ENCODE assay signal across 2 cellular contexts in the genomic region with DNA sequence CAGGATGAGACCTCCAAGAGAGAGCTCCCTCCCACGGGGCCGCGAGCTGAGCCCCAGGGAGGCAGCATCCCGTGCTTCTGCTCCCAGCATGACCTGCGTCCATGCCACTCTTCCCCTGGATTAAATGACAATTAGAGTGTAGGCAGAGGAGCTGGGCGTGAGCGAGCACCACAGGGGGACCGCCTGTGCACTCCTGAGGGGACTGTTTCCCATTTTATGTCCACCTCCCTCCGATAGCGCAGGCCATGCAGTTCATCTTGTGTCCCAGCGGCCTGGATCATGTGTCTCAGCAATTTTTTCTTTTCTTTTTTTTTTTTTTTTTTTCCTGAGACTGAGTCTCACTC.
TF ChIP-seq lines count a peak whose summit lies in the region.

No MANE protein-coding gene starts in this region.

TF ChIP-seq in GM23338, 12 proteins besides CTCF, POLR2A, EP300 and RAD21:
- TF ChIP-seq POLR2AphosphoS5 (IDR thresholded peaks at IDR 0.05; ENCODE audit: low read depth) (no peak), ZNF331 (CRISPR knock-in tag; IDR thresholded peaks at IDR 0.05; ENCODE audit: low read depth) (no peak), EZH2 (IDR thresholded peaks at IDR 0.05; ENCODE audit: low read depth, unreplicated experiment) (no peak)
- TF ChIP-seq, protein P1, sequence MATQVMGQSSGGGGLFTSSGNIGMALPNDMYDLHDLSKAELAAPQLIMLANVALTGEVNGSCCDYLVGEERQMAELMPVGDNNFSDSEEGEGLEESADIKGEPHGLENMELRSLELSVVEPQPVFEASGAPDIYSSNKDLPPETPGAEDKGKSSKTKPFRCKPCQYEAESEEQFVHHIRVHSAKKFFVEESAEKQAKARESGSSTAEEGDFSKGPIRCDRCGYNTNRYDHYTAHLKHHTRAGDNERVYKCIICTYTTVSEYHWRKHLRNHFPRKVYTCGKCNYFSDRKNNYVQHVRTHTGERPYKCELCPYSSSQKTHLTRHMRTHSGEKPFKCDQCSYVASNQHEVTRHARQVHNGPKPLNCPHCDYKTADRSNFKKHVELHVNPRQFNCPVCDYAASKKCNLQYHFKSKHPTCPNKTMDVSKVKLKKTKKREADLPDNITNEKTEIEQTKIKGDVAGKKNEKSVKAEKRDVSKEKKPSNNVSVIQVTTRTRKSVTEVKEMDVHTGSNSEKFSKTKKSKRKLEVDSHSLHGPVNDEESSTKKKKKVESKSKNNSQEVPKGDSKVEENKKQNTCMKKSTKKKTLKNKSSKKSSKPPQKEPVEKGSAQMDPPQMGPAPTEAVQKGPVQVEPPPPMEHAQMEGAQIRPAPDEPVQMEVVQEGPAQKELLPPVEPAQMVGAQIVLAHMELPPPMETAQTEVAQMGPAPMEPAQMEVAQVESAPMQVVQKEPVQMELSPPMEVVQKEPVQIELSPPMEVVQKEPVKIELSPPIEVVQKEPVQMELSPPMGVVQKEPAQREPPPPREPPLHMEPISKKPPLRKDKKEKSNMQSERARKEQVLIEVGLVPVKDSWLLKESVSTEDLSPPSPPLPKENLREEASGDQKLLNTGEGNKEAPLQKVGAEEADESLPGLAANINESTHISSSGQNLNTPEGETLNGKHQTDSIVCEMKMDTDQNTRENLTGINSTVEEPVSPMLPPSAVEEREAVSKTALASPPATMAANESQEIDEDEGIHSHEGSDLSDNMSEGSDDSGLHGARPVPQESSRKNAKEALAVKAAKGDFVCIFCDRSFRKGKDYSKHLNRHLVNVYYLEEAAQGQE (IDR thresholded peaks at IDR 0.05; ENCODE audit: unreplicated experiment) = no peak
TF ChIP-seq in GM23338: peak in this region for 0.

TF ChIP-seq in K562, 482 proteins besides CTCF, POLR2A, EP300 and RAD21:
- TF ChIP-seq SMAD4 (CRISPR knock-in tag; conservative IDR thresholded peaks at IDR 0.05) (no peak), POLR2AphosphoS5 (IDR thresholded peaks at IDR 0.05; ENCODE audit: control insufficient read depth, insufficient read depth, low read depth, low read length) (0 out of 2 replicates have a peak, but pooled peaks have one; percentile 42)
- TF ChIP-seq, protein P2, sequence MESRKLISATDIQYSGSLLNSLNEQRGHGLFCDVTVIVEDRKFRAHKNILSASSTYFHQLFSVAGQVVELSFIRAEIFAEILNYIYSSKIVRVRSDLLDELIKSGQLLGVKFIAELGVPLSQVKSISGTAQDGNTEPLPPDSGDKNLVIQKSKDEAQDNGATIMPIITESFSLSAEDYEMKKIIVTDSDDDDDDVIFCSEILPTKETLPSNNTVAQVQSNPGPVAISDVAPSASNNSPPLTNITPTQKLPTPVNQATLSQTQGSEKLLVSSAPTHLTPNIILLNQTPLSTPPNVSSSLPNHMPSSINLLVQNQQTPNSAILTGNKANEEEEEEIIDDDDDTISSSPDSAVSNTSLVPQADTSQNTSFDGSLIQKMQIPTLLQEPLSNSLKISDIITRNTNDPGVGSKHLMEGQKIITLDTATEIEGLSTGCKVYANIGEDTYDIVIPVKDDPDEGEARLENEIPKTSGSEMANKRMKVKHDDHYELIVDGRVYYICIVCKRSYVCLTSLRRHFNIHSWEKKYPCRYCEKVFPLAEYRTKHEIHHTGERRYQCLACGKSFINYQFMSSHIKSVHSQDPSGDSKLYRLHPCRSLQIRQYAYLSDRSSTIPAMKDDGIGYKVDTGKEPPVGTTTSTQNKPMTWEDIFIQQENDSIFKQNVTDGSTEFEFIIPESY (CRISPR knock-in tag; IDR thresholded peaks at IDR 0.05) = peak; percentile 45; the same call in 1 of the 2 replicates
